Comparison of ENCODE assay signal across 17 cellular contexts in genomic region chr2:230921806-230922595, GRCh38. TPM values are rescaled to one million over a fixed set of nuclear protein-coding genes. Genes with fewer than 3 reads are reported as not detected.
DNase-seq lines count a peak whose midpoint lies in the region; ATAC-seq, FAIRE-seq and TF ChIP-seq lines count a peak whose summit lies in the region.
"Had no signal": no experiment of that assay in that cellular context is flagged by ENCODE, and none has a peak within 500 bp of the region (broad histone marks: within the 10 kb centered on the region; RNA-seq: fewer than 3 reads in every experiment).

No MANE protein-coding gene starts in this region.

- H3K27me3 ChIP-seq in adrenal gland, result peaks cover 3% of the 10 kb centered on the region
- H3K27me3 ChIP-seq: cardiac muscle cell had no signal

- no peaks in the 10 kb centered on the region for H3K36me3 Mint-ChIP-seq in natural killer cell treated with Interleukin-12 subunit alpha and Interleukin-12 subunit beta and Interleukin-15 and Interleukin-18, amount 100 ng/mL, for 72 hours
- no peaks in the 10 kb centered on the region for H3K36me3 Mint-ChIP-seq in natural killer cell
- H3K36me3 Mint-ChIP-seq in activated B cell treated with CpG ODN at 0.5 μM for 24 hours (ENCODE audit: low read depth), result no peaks in the 10 kb centered on the region

- 67 to 75% (median 72%) methylated on average over 11 of the region's 11 CpGs for WGBS in adrenal gland, 4 donors

- no peak overlapping the region for H3K27ac ChIP-seq in adrenal gland
- H3K27ac ChIP-seq: cardiac muscle cell, psoas muscle had no signal

- H3K4me3 ChIP-seq in adrenal gland, result no peak overlapping the region
- H3K4me3 ChIP-seq: cardiac muscle cell, MG63, psoas muscle had no signal

- ATAC-seq in natural killer cell treated with Interleukin-12 subunit alpha and Interleukin-12 subunit beta and Interleukin-15 and Interleukin-18, amount 100 ng/mL, for 72 hours, result no peak
- ATAC-seq in natural killer cell (no peak), activated B cell treated with CpG ODN at 0.5 μM for 24 hours (ENCODE audit: low read depth) (no peak), left lobe of liver (no peak)
- ATAC-seq: psoas muscle had no signal

- TF ChIP-seq CTCF in natural killer cell (IDR thresholded peaks at IDR 0.05) (no peak), activated B cell treated with CpG ODN at 0.5 μM for 24 hours (IDR thresholded peaks at IDR 0.05) (no peak), adrenal gland (IDR thresholded peaks at IDR 0.05) (no peak)

- no peaks in the 10 kb centered on the region for H3K9me3 Mint-ChIP-seq in natural killer cell treated with Interleukin-12 subunit alpha and Interleukin-12 subunit beta and Interleukin-15 and Interleukin-18, amount 100 ng/mL, for 72 hours
- H3K9me3 Mint-ChIP-seq in natural killer cell, result no peaks in the 10 kb centered on the region
- no peaks in the 10 kb centered on the region for H3K9me3 Mint-ChIP-seq in activated B cell treated with CpG ODN at 0.5 μM for 24 hours

- H3K4me1 Mint-ChIP-seq in natural killer cell treated with Interleukin-12 subunit alpha and Interleukin-12 subunit beta and Interleukin-15 and Interleukin-18, amount 100 ng/mL, for 72 hours (ENCODE audit: low read depth in 2 of 2), result peaks cover 6 to 43% of the 10 kb centered on the region in 2 donors
- H3K4me1 Mint-ChIP-seq in natural killer cell (peaks cover 0 to 9% of the 10 kb centered on the region in 2 donors), activated B cell treated with CpG ODN at 0.5 μM for 24 hours (peaks cover 43% of the 10 kb centered on the region)

- POLR2A ChIA-PET in activated B cell treated with CpG ODN at 0.5 μM for 24 hours (lab: Charles Lee), result no interaction called here

- intact Hi-C loops in natural killer cell (cut with micrococcal nuclease) (no loop called here), activated B cell treated with CpG ODN at 0.5 μM for 24 hours (cut with micrococcal nuclease) (no loop called here), adrenal gland (cut with DNase I) (no loop called here)

- peaks cover 35 to 49% of the 10 kb centered on the region in 2 donors for H3K27me3 Mint-ChIP-seq in natural killer cell treated with Interleukin-12 subunit alpha and Interleukin-12 subunit beta and Interleukin-15 and Interleukin-18, amount 100 ng/mL, for 72 hours
- H3K27me3 Mint-ChIP-seq in natural killer cell (ENCODE audit: low read depth in 2 of 2) (peaks cover 49 to 68% of the 10 kb centered on the region in 2 donors), activated B cell treated with CpG ODN at 0.5 μM for 24 hours (no peaks in the 10 kb centered on the region)

- DNase-seq in natural killer cell treated with Interleukin-12 subunit alpha and Interleukin-12 subunit beta and Interleukin-15 and Interleukin-18, amount 100 ng/mL, for 72 hours (ENCODE audit: low spot score), result peak; percentile 22
- no peak for DNase-seq in natural killer cell
- peak; percentile 9 for DNase-seq in activated B cell treated with CpG ODN at 0.5 μM for 24 hours
- peak; percentile 8 for DNase-seq in left lobe of liver (ENCODE audit: low spot score)
- DNase-seq in stimulated activated CD4-positive, alpha-beta T cell treated with anti-CD3 and anti-CD28 coated beads, Interleukin-4, amount 100 ng/mL, for 1 hour, result no peak
- no peak for DNase-seq in H54 (ENCODE audit: insufficient read length, low spot score)
- DNase-seq in adrenal gland, result no peak
- DNase-seq in NK-92 treated with Interleukin-12 subunit alpha and Interleukin-12 subunit beta, amount 100 ng/mL, for 24 hours (lab: John Stamatoyannopoulos, UW), result no peak
- DNase-seq: activated gamma-delta T cell treated with Interleukin-2 at 50 U/mL for 16 hours; MG63; NCI-H2081; NCI-H82; psoas muscle; stimulated activated CD4-positive, alpha-beta T cell treated with anti-CD3 and anti-CD28 coated beads, Interleukin-15, amount 100 ng/mL, for 24 hours had no signal

- TF ChIP-seq POLR2A in H54 (IDR thresholded peaks at IDR 0.05; ENCODE audit: low read depth, low read length) (no peak), adrenal gland (IDR thresholded peaks at IDR 0.05) (no peak)

- H3K27ac Mint-ChIP-seq in natural killer cell treated with Interleukin-12 subunit alpha and Interleukin-12 subunit beta and Interleukin-15 and Interleukin-18, amount 100 ng/mL, for 72 hours, result peak overlapping the region in 1 of 2 donors; percentile 10
- H3K27ac Mint-ChIP-seq in natural killer cell (no peak overlapping the region), activated B cell treated with CpG ODN at 0.5 μM for 24 hours (no peak overlapping the region)

- no peak for FAIRE-seq in H54 (lab: Jason Lieb, UNC)
- FAIRE-seq: endometrium had no signal

- no peaks in the 10 kb centered on the region for H3K4me1 ChIP-seq in adrenal gland (replicated peaks in 1 of 2)
- H3K4me1 ChIP-seq: psoas muscle had no signal

- peak overlapping the region; percentile 48 for H3K4me3 Mint-ChIP-seq in natural killer cell treated with Interleukin-12 subunit alpha and Interleukin-12 subunit beta and Interleukin-15 and Interleukin-18, amount 100 ng/mL, for 72 hours
- H3K4me3 Mint-ChIP-seq in natural killer cell (no peak overlapping the region), activated B cell treated with CpG ODN at 0.5 μM for 24 hours (no peak overlapping the region)

- no peaks in the 10 kb centered on the region for H3K9me3 ChIP-seq in adrenal gland (replicated peaks in 1 of 3)
- H3K9me3 ChIP-seq: MG63, psoas muscle had no signal

- CTCF ChIA-PET in activated B cell treated with CpG ODN at 0.5 μM for 24 hours (lab: Charles Lee), result interaction anchor here (1.1 kb wide), 1 partner anchor 98 kb away, joined by 4 read pairs; no protein-coding TSS in a partner anchor

- H3K36me3 ChIP-seq in adrenal gland (replicated peaks in 1 of 2), result no peaks in the 10 kb centered on the region
- H3K36me3 ChIP-seq: cardiac muscle cell, MG63 had no signal

RNA-seq across cellular contexts. Expression of gene GPR55, which starts 3.0 kb away (rescaled TPM):
- 1 to 10 TPM in 1 of 2 donors, under 1 TPM in 1; 0.26 to 5.5 TPM for total RNA-seq in natural killer cell treated with Interleukin-12 subunit alpha and Interleukin-12 subunit beta and Interleukin-15 and Interleukin-18, amount 100 ng/mL, for 72 hours
- total RNA-seq in natural killer cell (1 to 10 TPM in 1 of 3 donors, under 1 TPM in 2; 0.09 to 1.1 (median 0.40) TPM), activated B cell treated with CpG ODN at 0.5 μM for 24 hours (4.5 and 6.3 TPM in 2 replicates), left lobe of liver (not detected), adrenal gland (under 1 TPM in 3 of 8 donors, not detected in 5; 0.08 to 0.18 (median 0.14) TPM)
- polyA plus RNA-seq in adrenal gland, result under 1 TPM in 2 of 3 donors, not detected in 1; 0.07 to 0.24 TPM
- total RNA-seq: cardiac muscle cell, fibroblast of villous mesenchyme had no signal
- polyA plus RNA-seq: cardiac muscle cell had no signal

RNA-seq across cellular contexts. Expression of gene ITM2C, which starts 57.3 kb away (rescaled TPM):
- 10 to 100 TPM in 1 of 2 donors, 1 to 10 TPM in 1; 2.7 to 21.7 TPM for total RNA-seq in natural killer cell treated with Interleukin-12 subunit alpha and Interleukin-12 subunit beta and Interleukin-15 and Interleukin-18, amount 100 ng/mL, for 72 hours
- total RNA-seq in natural killer cell (10 to 100 TPM in 1 of 3 donors, 1 to 10 TPM in 2; 4.7 to 36.3 (median 5.1) TPM), activated B cell treated with CpG ODN at 0.5 μM for 24 hours (102 and 117 TPM in 2 replicates), left lobe of liver (14.2 TPM), adrenal gland (100 to 1,000 TPM in 1 of 8 donors, 10 to 100 TPM in 7; 16.8 to 107 (median 32.7) TPM)
- 100 to 1,000 TPM in 1 of 3 donors, 10 to 100 TPM in 2; 31.2 to 131 (median 48.9) TPM for polyA plus RNA-seq in adrenal gland

Comparison
In these comparisons a context has a peak if more than half of its experiments do, and no peak if none do; other contexts are left out.
1. DNase-seq: peak in natural killer cell treated with Interleukin-12 subunit alpha and Interleukin-12 subunit beta and Interleukin-15 and Interleukin-18, amount 100 ng/mL, for 72 hours (single experiment), activated B cell treated with CpG ODN at 0.5 μM for 24 hours (single experiment) and left lobe of liver (single experiment); none in natural killer cell (single experiment), stimulated activated CD4-positive, alpha-beta T cell treated with anti-CD3 and anti-CD28 coated beads, Interleukin-4, amount 100 ng/mL, for 1 hour (single experiment), H54 (single experiment), adrenal gland (0 of 7) and NK-92 treated with Interleukin-12 subunit alpha and Interleukin-12 subunit beta, amount 100 ng/mL, for 24 hours (single experiment).